In the genomic region with DNA sequence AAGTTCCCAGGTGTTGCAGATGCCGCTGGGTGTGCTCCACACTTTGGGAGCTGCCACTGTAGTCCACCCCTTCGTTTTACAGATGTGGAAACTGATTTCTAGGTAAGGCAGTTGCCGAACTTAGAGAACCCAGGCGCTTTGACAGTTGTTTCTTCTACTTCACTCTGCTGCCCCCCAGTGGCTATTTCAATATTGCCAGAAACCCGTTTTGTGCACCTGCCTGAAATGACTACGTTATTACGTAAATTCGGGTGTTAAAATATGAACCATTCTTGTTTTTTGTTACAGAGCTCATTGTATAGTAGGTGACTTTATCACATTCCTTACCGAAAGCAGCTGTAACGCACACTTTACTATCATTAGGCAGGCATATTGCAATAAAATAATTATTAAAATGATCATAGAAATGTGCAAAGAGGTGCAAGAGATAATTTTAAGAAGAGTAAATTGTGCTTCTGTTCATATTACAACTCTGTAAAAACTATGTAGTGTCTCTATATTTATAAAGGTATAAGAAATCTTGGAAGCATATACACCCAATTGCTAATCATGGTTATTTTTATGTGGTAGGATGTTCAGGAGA, we compare ENCODE assay signal across 1 cellular context.
A peak's percentile ranks its signal among the peaks of the same experiment; 100 is the strongest.
TF ChIP-seq lines count a peak whose summit lies in the region.

No MANE protein-coding gene starts in this region.

TF ChIP-seq in HepG2, 621 proteins besides CTCF, POLR2A, EP300 and RAD21 (continued from another document and continues in another):
- TF ChIP-seq, protein P1, sequence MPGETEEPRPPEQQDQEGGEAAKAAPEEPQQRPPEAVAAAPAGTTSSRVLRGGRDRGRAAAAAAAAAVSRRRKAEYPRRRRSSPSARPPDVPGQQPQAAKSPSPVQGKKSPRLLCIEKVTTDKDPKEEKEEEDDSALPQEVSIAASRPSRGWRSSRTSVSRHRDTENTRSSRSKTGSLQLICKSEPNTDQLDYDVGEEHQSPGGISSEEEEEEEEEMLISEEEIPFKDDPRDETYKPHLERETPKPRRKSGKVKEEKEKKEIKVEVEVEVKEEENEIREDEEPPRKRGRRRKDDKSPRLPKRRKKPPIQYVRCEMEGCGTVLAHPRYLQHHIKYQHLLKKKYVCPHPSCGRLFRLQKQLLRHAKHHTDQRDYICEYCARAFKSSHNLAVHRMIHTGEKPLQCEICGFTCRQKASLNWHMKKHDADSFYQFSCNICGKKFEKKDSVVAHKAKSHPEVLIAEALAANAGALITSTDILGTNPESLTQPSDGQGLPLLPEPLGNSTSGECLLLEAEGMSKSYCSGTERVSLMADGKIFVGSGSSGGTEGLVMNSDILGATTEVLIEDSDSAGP (CRISPR knock-in tag; IDR thresholded peaks at IDR 0.05; ENCODE audit: borderline replicate concordance) = no peak
- TF ChIP-seq ZNF431 (CRISPR knock-in tag; IDR thresholded peaks at IDR 0.05; ENCODE audit: borderline replicate concordance, low read depth) = no peak
- TF ChIP-seq NFATC3 (CRISPR knock-in tag; IDR thresholded peaks at IDR 0.05) = 0 out of 2 replicates have a peak, but pooled peaks have one; percentile 49
- no peak for TF ChIP-seq ZNF382 (CRISPR knock-in tag; IDR thresholded peaks at IDR 0.05; ENCODE audit: borderline replicate concordance)
- no peak for TF ChIP-seq FOXJ3 (CRISPR knock-in tag; IDR thresholded peaks at IDR 0.05; ENCODE audit: borderline replicate concordance)
- no peak for TF ChIP-seq CBX5 (CRISPR knock-in tag; IDR thresholded peaks at IDR 0.05; ENCODE audit: borderline replicate concordance)
- TF ChIP-seq, protein P2, sequence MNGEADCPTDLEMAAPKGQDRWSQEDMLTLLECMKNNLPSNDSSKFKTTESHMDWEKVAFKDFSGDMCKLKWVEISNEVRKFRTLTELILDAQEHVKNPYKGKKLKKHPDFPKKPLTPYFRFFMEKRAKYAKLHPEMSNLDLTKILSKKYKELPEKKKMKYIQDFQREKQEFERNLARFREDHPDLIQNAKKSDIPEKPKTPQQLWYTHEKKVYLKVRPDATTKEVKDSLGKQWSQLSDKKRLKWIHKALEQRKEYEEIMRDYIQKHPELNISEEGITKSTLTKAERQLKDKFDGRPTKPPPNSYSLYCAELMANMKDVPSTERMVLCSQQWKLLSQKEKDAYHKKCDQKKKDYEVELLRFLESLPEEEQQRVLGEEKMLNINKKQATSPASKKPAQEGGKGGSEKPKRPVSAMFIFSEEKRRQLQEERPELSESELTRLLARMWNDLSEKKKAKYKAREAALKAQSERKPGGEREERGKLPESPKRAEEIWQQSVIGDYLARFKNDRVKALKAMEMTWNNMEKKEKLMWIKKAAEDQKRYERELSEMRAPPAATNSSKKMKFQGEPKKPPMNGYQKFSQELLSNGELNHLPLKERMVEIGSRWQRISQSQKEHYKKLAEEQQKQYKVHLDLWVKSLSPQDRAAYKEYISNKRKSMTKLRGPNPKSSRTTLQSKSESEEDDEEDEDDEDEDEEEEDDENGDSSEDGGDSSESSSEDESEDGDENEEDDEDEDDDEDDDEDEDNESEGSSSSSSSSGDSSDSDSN (CRISPR knock-in tag; IDR thresholded peaks at IDR 0.05) = no peak
- TF ChIP-seq, protein P3, sequence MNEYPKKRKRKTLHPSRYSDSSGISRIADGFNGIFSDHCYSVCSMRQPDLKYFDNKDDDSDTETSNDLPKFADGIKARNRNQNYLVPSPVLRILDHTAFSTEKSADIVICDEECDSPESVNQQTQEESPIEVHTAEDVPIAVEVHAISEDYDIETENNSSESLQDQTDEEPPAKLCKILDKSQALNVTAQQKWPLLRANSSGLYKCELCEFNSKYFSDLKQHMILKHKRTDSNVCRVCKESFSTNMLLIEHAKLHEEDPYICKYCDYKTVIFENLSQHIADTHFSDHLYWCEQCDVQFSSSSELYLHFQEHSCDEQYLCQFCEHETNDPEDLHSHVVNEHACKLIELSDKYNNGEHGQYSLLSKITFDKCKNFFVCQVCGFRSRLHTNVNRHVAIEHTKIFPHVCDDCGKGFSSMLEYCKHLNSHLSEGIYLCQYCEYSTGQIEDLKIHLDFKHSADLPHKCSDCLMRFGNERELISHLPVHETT (CRISPR knock-in tag; conservative IDR thresholded peaks at IDR 0.05) = no peak
- TF ChIP-seq ZNF20 (CRISPR knock-in tag; IDR thresholded peaks at IDR 0.05) = no peak
- TF ChIP-seq YEATS4 (CRISPR knock-in tag; IDR thresholded peaks at IDR 0.05; ENCODE audit: borderline replicate concordance) = no peak
- no peak for TF ChIP-seq RFXAP (CRISPR knock-in tag; IDR thresholded peaks at IDR 0.05; ENCODE audit: borderline replicate concordance)
- TF ChIP-seq NPAS2 (CRISPR knock-in tag; IDR thresholded peaks at IDR 0.05; ENCODE audit: borderline replicate concordance) = no peak
- TF ChIP-seq PHF20 (CRISPR knock-in tag; IDR thresholded peaks at IDR 0.05) = no peak
- TF ChIP-seq BRCA1 (CRISPR knock-in tag; IDR thresholded peaks at IDR 0.05) = no peak
- TF ChIP-seq, protein P4, sequence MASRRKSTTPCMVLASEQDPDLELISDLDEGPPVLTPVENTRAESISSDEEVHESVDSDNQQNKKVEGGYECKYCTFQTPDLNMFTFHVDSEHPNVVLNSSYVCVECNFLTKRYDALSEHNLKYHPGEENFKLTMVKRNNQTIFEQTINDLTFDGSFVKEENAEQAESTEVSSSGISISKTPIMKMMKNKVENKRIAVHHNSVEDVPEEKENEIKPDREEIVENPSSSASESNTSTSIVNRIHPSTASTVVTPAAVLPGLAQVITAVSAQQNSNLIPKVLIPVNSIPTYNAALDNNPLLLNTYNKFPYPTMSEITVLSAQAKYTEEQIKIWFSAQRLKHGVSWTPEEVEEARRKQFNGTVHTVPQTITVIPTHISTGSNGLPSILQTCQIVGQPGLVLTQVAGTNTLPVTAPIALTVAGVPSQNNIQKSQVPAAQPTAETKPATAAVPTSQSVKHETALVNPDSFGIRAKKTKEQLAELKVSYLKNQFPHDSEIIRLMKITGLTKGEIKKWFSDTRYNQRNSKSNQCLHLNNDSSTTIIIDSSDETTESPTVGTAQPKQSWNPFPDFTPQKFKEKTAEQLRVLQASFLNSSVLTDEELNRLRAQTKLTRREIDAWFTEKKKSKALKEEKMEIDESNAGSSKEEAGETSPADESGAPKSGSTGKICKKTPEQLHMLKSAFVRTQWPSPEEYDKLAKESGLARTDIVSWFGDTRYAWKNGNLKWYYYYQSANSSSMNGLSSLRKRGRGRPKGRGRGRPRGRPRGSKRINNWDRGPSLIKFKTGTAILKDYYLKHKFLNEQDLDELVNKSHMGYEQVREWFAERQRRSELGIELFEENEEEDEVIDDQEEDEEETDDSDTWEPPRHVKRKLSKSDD (CRISPR knock-in tag; IDR thresholded peaks at IDR 0.05; ENCODE audit: low read depth) = no peak
- TF ChIP-seq ZBTB1 (CRISPR knock-in tag; IDR thresholded peaks at IDR 0.05; ENCODE audit: borderline replicate concordance) = no peak
- TF ChIP-seq BCL6 (CRISPR knock-in tag; IDR thresholded peaks at IDR 0.05) = 0 out of 2 replicates have a peak, but pooled peaks have one; percentile 13
- TF ChIP-seq ZNF335 (CRISPR knock-in tag; IDR thresholded peaks at IDR 0.05) = no peak
- no peak for TF ChIP-seq TEAD2 (CRISPR knock-in tag; IDR thresholded peaks at IDR 0.05)
- no peak for TF ChIP-seq ZNF660 (CRISPR knock-in tag; IDR thresholded peaks at IDR 0.05; ENCODE audit: borderline replicate concordance, low read depth)
- 0 out of 2 replicates have a peak, but pooled peaks have one; percentile 34 for TF ChIP-seq MXD4 (CRISPR knock-in tag; IDR thresholded peaks at IDR 0.05)
- TF ChIP-seq SOX5 (CRISPR knock-in tag; IDR thresholded peaks at IDR 0.05; ENCODE audit: borderline replicate concordance) = no peak
- TF ChIP-seq ZMYM3 (CRISPR knock-in tag; IDR thresholded peaks at IDR 0.05) = no peak
- TF ChIP-seq ZNF30 (CRISPR knock-in tag; IDR thresholded peaks at IDR 0.05) = no peak
- no peak for TF ChIP-seq ZSCAN20 (CRISPR knock-in tag; IDR thresholded peaks at IDR 0.05; ENCODE audit: borderline replicate concordance)
- TF ChIP-seq CEBPG (CRISPR knock-in tag; IDR thresholded peaks at IDR 0.05) = peak; percentile 64
- TF ChIP-seq FIP1L1 (IDR thresholded peaks at IDR 0.05; ENCODE audit: borderline replicate concordance, insufficient read depth, low read depth, low read length) = no peak
- TF ChIP-seq, protein P5, sequence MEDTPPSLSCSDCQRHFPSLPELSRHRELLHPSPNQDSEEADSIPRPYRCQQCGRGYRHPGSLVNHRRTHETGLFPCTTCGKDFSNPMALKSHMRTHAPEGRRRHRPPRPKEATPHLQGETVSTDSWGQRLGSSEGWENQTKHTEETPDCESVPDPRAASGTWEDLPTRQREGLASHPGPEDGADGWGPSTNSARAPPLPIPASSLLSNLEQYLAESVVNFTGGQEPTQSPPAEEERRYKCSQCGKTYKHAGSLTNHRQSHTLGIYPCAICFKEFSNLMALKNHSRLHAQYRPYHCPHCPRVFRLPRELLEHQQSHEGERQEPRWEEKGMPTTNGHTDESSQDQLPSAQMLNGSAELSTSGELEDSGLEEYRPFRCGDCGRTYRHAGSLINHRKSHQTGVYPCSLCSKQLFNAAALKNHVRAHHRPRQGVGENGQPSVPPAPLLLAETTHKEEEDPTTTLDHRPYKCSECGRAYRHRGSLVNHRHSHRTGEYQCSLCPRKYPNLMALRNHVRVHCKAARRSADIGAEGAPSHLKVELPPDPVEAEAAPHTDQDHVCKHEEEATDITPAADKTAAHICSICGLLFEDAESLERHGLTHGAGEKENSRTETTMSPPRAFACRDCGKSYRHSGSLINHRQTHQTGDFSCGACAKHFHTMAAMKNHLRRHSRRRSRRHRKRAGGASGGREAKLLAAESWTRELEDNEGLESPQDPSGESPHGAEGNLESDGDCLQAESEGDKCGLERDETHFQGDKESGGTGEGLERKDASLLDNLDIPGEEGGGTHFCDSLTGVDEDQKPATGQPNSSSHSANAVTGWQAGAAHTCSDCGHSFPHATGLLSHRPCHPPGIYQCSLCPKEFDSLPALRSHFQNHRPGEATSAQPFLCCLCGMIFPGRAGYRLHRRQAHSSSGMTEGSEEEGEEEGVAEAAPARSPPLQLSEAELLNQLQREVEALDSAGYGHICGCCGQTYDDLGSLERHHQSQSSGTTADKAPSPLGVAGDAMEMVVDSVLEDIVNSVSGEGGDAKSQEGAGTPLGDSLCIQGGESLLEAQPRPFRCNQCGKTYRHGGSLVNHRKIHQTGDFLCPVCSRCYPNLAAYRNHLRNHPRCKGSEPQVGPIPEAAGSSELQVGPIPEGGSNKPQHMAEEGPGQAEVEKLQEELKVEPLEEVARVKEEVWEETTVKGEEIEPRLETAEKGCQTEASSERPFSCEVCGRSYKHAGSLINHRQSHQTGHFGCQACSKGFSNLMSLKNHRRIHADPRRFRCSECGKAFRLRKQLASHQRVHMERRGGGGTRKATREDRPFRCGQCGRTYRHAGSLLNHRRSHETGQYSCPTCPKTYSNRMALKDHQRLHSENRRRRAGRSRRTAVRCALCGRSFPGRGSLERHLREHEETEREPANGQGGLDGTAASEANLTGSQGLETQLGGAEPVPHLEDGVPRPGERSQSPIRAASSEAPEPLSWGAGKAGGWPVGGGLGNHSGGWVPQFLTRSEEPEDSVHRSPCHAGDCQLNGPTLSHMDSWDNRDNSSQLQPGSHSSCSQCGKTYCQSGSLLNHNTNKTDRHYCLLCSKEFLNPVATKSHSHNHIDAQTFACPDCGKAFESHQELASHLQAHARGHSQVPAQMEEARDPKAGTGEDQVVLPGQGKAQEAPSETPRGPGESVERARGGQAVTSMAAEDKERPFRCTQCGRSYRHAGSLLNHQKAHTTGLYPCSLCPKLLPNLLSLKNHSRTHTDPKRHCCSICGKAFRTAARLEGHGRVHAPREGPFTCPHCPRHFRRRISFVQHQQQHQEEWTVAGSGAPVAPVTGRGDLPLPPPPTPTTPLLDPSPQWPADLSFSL (CRISPR knock-in tag; IDR thresholded peaks at IDR 0.05) = no peak
- peak; percentile 26; the same call in 1 of the 2 replicates for TF ChIP-seq CEBPB (IDR thresholded peaks at IDR 0.05; ENCODE audit: borderline replicate concordance, low read depth, low read length)
- no peak for TF ChIP-seq ATF1 (CRISPR knock-in tag; IDR thresholded peaks at IDR 0.05)
- no peak for TF ChIP-seq SRSF4 (IDR thresholded peaks at IDR 0.05; ENCODE audit: low read depth, low read length, poor library complexity, severe bottlenecking)
- TF ChIP-seq, protein P6, sequence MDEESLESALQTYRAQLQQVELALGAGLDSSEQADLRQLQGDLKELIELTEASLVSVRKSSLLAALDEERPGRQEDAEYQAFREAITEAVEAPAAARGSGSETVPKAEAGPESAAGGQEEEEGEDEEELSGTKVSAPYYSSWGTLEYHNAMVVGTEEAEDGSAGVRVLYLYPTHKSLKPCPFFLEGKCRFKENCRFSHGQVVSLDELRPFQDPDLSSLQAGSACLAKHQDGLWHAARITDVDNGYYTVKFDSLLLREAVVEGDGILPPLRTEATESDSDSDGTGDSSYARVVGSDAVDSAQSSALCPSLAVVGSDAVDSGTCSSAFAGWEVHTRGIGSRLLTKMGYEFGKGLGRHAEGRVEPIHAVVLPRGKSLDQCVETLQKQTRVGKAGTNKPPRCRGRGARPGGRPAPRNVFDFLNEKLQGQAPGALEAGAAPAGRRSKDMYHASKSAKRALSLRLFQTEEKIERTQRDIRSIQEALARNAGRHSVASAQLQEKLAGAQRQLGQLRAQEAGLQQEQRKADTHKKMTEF (CRISPR knock-in tag; IDR thresholded peaks at IDR 0.05) = 0 out of 2 replicates have a peak, but pooled peaks have one; percentile 32
- no peak for TF ChIP-seq ZNF296 (CRISPR knock-in tag; conservative IDR thresholded peaks at IDR 0.05)
- TF ChIP-seq, protein P7, sequence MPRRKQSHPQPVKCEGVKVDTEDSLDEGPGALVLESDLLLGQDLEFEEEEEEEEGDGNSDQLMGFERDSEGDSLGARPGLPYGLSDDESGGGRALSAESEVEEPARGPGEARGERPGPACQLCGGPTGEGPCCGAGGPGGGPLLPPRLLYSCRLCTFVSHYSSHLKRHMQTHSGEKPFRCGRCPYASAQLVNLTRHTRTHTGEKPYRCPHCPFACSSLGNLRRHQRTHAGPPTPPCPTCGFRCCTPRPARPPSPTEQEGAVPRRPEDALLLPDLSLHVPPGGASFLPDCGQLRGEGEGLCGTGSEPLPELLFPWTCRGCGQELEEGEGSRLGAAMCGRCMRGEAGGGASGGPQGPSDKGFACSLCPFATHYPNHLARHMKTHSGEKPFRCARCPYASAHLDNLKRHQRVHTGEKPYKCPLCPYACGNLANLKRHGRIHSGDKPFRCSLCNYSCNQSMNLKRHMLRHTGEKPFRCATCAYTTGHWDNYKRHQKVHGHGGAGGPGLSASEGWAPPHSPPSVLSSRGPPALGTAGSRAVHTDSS (CRISPR knock-in tag; conservative IDR thresholded peaks at IDR 0.05) = no peak
- no peak for TF ChIP-seq MED13 (CRISPR knock-in tag; IDR thresholded peaks at IDR 0.05)
- TF ChIP-seq HNRNPUL1 (IDR thresholded peaks at IDR 0.05; ENCODE audit: low read depth, low read length) = no peak
- TF ChIP-seq, protein P8, sequence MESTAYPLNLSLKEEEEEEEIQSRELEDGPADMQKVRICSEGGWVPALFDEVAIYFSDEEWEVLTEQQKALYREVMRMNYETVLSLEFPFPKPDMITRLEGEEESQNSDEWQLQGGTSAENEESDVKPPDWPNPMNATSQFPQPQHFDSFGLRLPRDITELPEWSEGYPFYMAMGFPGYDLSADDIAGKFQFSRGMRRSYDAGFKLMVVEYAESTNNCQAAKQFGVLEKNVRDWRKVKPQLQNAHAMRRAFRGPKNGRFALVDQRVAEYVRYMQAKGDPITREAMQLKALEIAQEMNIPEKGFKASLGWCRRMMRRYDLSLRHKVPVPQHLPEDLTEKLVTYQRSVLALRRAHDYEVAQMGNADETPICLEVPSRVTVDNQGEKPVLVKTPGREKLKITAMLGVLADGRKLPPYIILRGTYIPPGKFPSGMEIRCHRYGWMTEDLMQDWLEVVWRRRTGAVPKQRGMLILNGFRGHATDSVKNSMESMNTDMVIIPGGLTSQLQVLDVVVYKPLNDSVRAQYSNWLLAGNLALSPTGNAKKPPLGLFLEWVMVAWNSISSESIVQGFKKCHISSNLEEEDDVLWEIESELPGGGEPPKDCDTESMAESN (CRISPR knock-in tag; conservative IDR thresholded peaks at IDR 0.05) = no peak
- TF ChIP-seq, protein P9, sequence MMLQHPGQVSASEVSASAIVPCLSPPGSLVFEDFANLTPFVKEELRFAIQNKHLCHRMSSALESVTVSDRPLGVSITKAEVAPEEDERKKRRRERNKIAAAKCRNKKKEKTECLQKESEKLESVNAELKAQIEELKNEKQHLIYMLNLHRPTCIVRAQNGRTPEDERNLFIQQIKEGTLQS (CRISPR knock-in tag; IDR thresholded peaks at IDR 0.05) = no peak
